8 cellular contexts compared by ENCODE assay signal in genomic region chr6:13538084-13538483, GRCh38. TPM values are rescaled to one million over a fixed set of nuclear protein-coding genes. Genes with fewer than 3 reads are reported as not detected.
DNase-seq lines count a peak whose midpoint lies in the region; ATAC-seq and TF ChIP-seq lines count a peak whose summit lies in the region.

No MANE protein-coding gene starts in this region.

- no peaks in the 10 kb centered on the region for H3K79me2 ChIP-seq in OCI-LY3 (ENCODE audit: low read length)
- H3K79me2 ChIP-seq in neural progenitor cell (ENCODE audit: low read depth): no peaks in the 10 kb centered on the region

- H3K27me3 Mint-ChIP-seq in neural progenitor cell (ENCODE audit: insufficient read depth, low read depth): peaks cover 12% of the 10 kb centered on the region

- H3K9me3 Mint-ChIP-seq in neural progenitor cell: peaks cover 16% of the 10 kb centered on the region

- H3K4me1 ChIP-seq in OCI-LY3 (ENCODE audit: low read length) (no peaks in the 10 kb centered on the region), neural progenitor cell (no peaks in the 10 kb centered on the region)

- TF ChIP-seq CTCF in OCI-LY3 (IDR thresholded peaks at IDR 0.05; ENCODE audit: low read depth, low read length): peak; percentile 29
- TF ChIP-seq CTCF in neural progenitor cell (IDR thresholded peaks at IDR 0.05): peak; percentile 27
- no peak for TF ChIP-seq CTCF in lower leg skin (IDR thresholded peaks at IDR 0.05)

- H3K27ac Mint-ChIP-seq in neural progenitor cell: no peak overlapping the region

- no peaks in the 10 kb centered on the region for H3K9me3 ChIP-seq in OCI-LY3 (ENCODE audit: insufficient read depth, low read length)
- H3K9me3 ChIP-seq in neural progenitor cell (ENCODE audit: low read depth): no peaks in the 10 kb centered on the region

- H3K36me3 Mint-ChIP-seq in neural progenitor cell: peaks cover 4% of the 10 kb centered on the region

- intact Hi-C loops in lower leg skin (cut with DNase I; ENCODE audit: low total_unique reads): loop anchor here (10.0 kb wide), 1 partner anchor 193 kb away; no protein-coding TSS in a partner anchor

- no peak overlapping the region for H3K4me3 Mint-ChIP-seq in neural progenitor cell

- ATAC-seq in HG03175 (IDR thresholded peaks at IDR 0.05; ENCODE audit: unreplicated experiment) (no peak), GM18861 (IDR thresholded peaks at IDR 0.05; ENCODE audit: unreplicated experiment) (no peak)

- WGBS in lower leg skin, 2 donors: 50 to 58% methylated on average over 2 of the region's 2 CpGs

- H4K20me1 ChIP-seq in OCI-LY3 (ENCODE audit: insufficient read depth, low read length) (no peaks in the 10 kb centered on the region), neural progenitor cell (ENCODE audit: low read depth) (no peaks in the 10 kb centered on the region)

- H3K4me2 ChIP-seq in OCI-LY3 (ENCODE audit: low read length): no peak overlapping the region
- no peak overlapping the region for H3K4me2 ChIP-seq in neural progenitor cell

- peaks cover 5% of the 10 kb centered on the region for H3K4me1 Mint-ChIP-seq in neural progenitor cell

- no peaks in the 10 kb centered on the region for H3F3A ChIP-seq in neural progenitor cell (ENCODE audit: low read depth)

- peak; percentile 28 for DNase-seq in NCI-H2227 (lab: John Stamatoyannopoulos, UW; ENCODE audit: unreplicated experiment)
- DNase-seq in NCI-H2227 treated with DMSO at 0.1 percent for 48 hours (lab: John Stamatoyannopoulos, UW): no peak
- peak; percentile 48 to 62 for DNase-seq in erythroblast (lab: John Stamatoyannopoulos, UW)
- no peak for DNase-seq in neural progenitor cell (ENCODE audit: low spot score)
- DNase-seq in lower leg skin (ENCODE audit: low spot score in 2 of 2): no peak

- TF ChIP-seq POLR2A in erythroblast (IDR thresholded peaks at IDR 0.05; ENCODE audit: low read length) (no peak), lower leg skin (IDR thresholded peaks at IDR 0.05) (no peak)

- no peak overlapping the region for H3K9ac ChIP-seq in OCI-LY3 (ENCODE audit: low read length)
- H3K9ac ChIP-seq in neural progenitor cell: no peak overlapping the region

- H3K4me3 ChIP-seq in OCI-LY3 (ENCODE audit: low read length): no peak overlapping the region
- H3K4me3 ChIP-seq in neural progenitor cell: no peak overlapping the region
- no peak overlapping the region for H3K4me3 ChIP-seq in lower leg skin (ENCODE audit: low read depth, poor library complexity, severe bottlenecking)

- H3K27ac ChIP-seq in OCI-LY3 (ENCODE audit: low read length): no peak overlapping the region
- no peak overlapping the region for H3K27ac ChIP-seq in neural progenitor cell

- H3K27me3 ChIP-seq in OCI-LY3 (ENCODE audit: low read depth, low read length): no peaks in the 10 kb centered on the region
- no peaks in the 10 kb centered on the region for H3K27me3 ChIP-seq in neural progenitor cell

- H2AFZ ChIP-seq in OCI-LY3 (ENCODE audit: low read depth, low read length): no peak overlapping the region
- H2AFZ ChIP-seq in neural progenitor cell (replicated peaks): no peak overlapping the region

- H3K36me3 ChIP-seq in OCI-LY3 (replicated peaks; ENCODE audit: low read depth, low read length) (no peaks in the 10 kb centered on the region), neural progenitor cell (no peaks in the 10 kb centered on the region)

RNA-seq across cellular contexts. Expression of gene SIRT5, which starts 36.3 kb away (rescaled TPM):
- total RNA-seq in neural progenitor cell (ENCODE audit: low replicate concordance): 14.3 and 18.2 TPM in 2 replicates
- total RNA-seq in lower leg skin: 10 to 100 TPM in 1 of 4 donors, 1 to 10 TPM in 3; 5.5 to 12.7 (median 5.9) TPM

RNA-seq across cellular contexts. Expression of gene GFOD1, which starts 50.7 kb away (rescaled TPM):
- total RNA-seq in neural progenitor cell (ENCODE audit: low replicate concordance) (1.8 and 2.1 TPM in 2 replicates), lower leg skin (10 to 100 TPM in 3 of 4 donors, 1 to 10 TPM in 1; 7.3 to 15.9 (median 12.4) TPM)

Comparison
In these comparisons a context has a peak if more than half of its experiments do, and no peak if none do; other contexts are left out.
1. DNase-seq: peak in NCI-H2227 (single experiment) and erythroblast (2 of 2); none in NCI-H2227 treated with DMSO at 0.1 percent for 48 hours (single experiment), neural progenitor cell (single experiment) and lower leg skin (0 of 2).
2. CTCF ChIP-seq: peak in OCI-LY3 (single experiment) and neural progenitor cell (single experiment); none in lower leg skin (0 of 3).